Comparison of ENCODE assay signal across 1 cellular context in genomic region chr12:4027412-4027811, GRCh38.
TF ChIP-seq lines count a peak whose summit lies in the region.

No MANE protein-coding gene starts in this region.

TF ChIP-seq in HepG2, 621 proteins besides CTCF, POLR2A, EP300 and RAD21 (continued from another document and continues in another):
- TF ChIP-seq PRDM10 (CRISPR knock-in tag; IDR thresholded peaks at IDR 0.05; ENCODE audit: low read depth) (no peak), NRL (CRISPR knock-in tag; IDR thresholded peaks at IDR 0.05; ENCODE audit: borderline replicate concordance) (no peak), ZNF703 (CRISPR knock-in tag; IDR thresholded peaks at IDR 0.05; ENCODE audit: borderline replicate concordance) (no peak), NR2F6 (IDR thresholded peaks at IDR 0.05) (no peak), NR2F6 (CRISPR knock-in tag; IDR thresholded peaks at IDR 0.05) (no peak), SMC3 (IDR thresholded peaks at IDR 0.05; ENCODE audit: low read length) (no peak), REL (CRISPR knock-in tag; conservative IDR thresholded peaks at IDR 0.05) (no peak), SIN3A (IDR thresholded peaks at IDR 0.05; ENCODE audit: borderline replicate concordance, low read depth, low read length) (no peak), ZSCAN30 (CRISPR knock-in tag; IDR thresholded peaks at IDR 0.05) (no peak), MNT (IDR thresholded peaks at IDR 0.05) (peak; percentile 65), ZBTB38 (CRISPR knock-in tag; IDR thresholded peaks at IDR 0.05) (peak; percentile 94), CREB1 (IDR thresholded peaks at IDR 0.05) (no peak), CREB1 (CRISPR knock-in tag; IDR thresholded peaks at IDR 0.05) (no peak), HNF4A (CRISPR knock-in tag; IDR thresholded peaks at IDR 0.05) (0 out of 2 replicates have a peak, but pooled peaks have one; percentile 23), ZNF607 (CRISPR knock-in tag; IDR thresholded peaks at IDR 0.05; ENCODE audit: borderline replicate concordance) (no peak), ZNF281 (CRISPR knock-in tag; IDR thresholded peaks at IDR 0.05; ENCODE audit: borderline replicate concordance) (peak; percentile 21; the same call in 1 of the 2 replicates), ZNF619 (CRISPR knock-in tag; IDR thresholded peaks at IDR 0.05) (no peak), ZFY (CRISPR knock-in tag; IDR thresholded peaks at IDR 0.05) (no peak), HNRNPK (IDR thresholded peaks at IDR 0.05; ENCODE audit: low read depth, low read length, poor library complexity, severe bottlenecking) (no peak), SAP130 (CRISPR knock-in tag; IDR thresholded peaks at IDR 0.05; ENCODE audit: low read depth) (peak; percentile 57), ZNF547 (CRISPR knock-in tag; IDR thresholded peaks at IDR 0.05) (0 out of 2 replicates have a peak, but pooled peaks have one; percentile 21), TP53 (CRISPR knock-in tag; conservative IDR thresholded peaks at IDR 0.05) (no peak), REPIN1 (CRISPR knock-in tag; IDR thresholded peaks at IDR 0.05; ENCODE audit: borderline replicate concordance, low read depth) (no peak), BORCS8-MEF2B (CRISPR knock-in tag; IDR thresholded peaks at IDR 0.05) (no peak), ZNF354B (CRISPR knock-in tag; IDR thresholded peaks at IDR 0.05) (no peak), NFAT5 (CRISPR knock-in tag; IDR thresholded peaks at IDR 0.05) (no peak), ZNF20 (CRISPR knock-in tag; IDR thresholded peaks at IDR 0.05) (no peak), ZNF724P (CRISPR knock-in tag; IDR thresholded peaks at IDR 0.05; ENCODE audit: borderline replicate concordance) (no peak), ZNF660 (CRISPR knock-in tag; IDR thresholded peaks at IDR 0.05; ENCODE audit: borderline replicate concordance, low read depth) (no peak), ZNF501 (CRISPR knock-in tag; IDR thresholded peaks at IDR 0.05) (no peak), ZNF382 (CRISPR knock-in tag; IDR thresholded peaks at IDR 0.05; ENCODE audit: borderline replicate concordance) (no peak), HDAC1 (CRISPR knock-in tag; IDR thresholded peaks at IDR 0.05) (peak; percentile 46), ZNF484 (CRISPR knock-in tag; IDR thresholded peaks at IDR 0.05; ENCODE audit: borderline replicate concordance, low read depth) (no peak), ZKSCAN5 (CRISPR knock-in tag; IDR thresholded peaks at IDR 0.05) (no peak), DNMT3B (CRISPR knock-in tag; conservative IDR thresholded peaks at IDR 0.05) (no peak), FOXO1 (CRISPR knock-in tag; IDR thresholded peaks at IDR 0.05) (no peak), ZBTB7A (CRISPR knock-in tag; IDR thresholded peaks at IDR 0.05) (no peak), ZNF879 (CRISPR knock-in tag; IDR thresholded peaks at IDR 0.05) (no peak), TGIF2 (CRISPR knock-in tag; IDR thresholded peaks at IDR 0.05) (no peak), ZNF788 (CRISPR knock-in tag; IDR thresholded peaks at IDR 0.05; ENCODE audit: borderline replicate concordance) (0 out of 2 replicates have a peak, but pooled peaks have one; percentile 22), TARDBP (CRISPR knock-in tag; IDR thresholded peaks at IDR 0.05) (no peak), ZFP1 (CRISPR knock-in tag; IDR thresholded peaks at IDR 0.05) (no peak)
- TF ChIP-seq, protein P1, sequence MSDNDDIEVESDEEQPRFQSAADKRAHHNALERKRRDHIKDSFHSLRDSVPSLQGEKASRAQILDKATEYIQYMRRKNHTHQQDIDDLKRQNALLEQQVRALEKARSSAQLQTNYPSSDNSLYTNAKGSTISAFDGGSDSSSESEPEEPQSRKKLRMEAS (IDR thresholded peaks at IDR 0.05): peak; percentile 65
- TF ChIP-seq, protein P2, sequence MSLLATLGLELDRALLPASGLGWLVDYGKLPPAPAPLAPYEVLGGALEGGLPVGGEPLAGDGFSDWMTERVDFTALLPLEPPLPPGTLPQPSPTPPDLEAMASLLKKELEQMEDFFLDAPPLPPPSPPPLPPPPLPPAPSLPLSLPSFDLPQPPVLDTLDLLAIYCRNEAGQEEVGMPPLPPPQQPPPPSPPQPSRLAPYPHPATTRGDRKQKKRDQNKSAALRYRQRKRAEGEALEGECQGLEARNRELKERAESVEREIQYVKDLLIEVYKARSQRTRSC (CRISPR knock-in tag; IDR thresholded peaks at IDR 0.05; ENCODE audit: low read depth): no peak
- TF ChIP-seq, protein P3, sequence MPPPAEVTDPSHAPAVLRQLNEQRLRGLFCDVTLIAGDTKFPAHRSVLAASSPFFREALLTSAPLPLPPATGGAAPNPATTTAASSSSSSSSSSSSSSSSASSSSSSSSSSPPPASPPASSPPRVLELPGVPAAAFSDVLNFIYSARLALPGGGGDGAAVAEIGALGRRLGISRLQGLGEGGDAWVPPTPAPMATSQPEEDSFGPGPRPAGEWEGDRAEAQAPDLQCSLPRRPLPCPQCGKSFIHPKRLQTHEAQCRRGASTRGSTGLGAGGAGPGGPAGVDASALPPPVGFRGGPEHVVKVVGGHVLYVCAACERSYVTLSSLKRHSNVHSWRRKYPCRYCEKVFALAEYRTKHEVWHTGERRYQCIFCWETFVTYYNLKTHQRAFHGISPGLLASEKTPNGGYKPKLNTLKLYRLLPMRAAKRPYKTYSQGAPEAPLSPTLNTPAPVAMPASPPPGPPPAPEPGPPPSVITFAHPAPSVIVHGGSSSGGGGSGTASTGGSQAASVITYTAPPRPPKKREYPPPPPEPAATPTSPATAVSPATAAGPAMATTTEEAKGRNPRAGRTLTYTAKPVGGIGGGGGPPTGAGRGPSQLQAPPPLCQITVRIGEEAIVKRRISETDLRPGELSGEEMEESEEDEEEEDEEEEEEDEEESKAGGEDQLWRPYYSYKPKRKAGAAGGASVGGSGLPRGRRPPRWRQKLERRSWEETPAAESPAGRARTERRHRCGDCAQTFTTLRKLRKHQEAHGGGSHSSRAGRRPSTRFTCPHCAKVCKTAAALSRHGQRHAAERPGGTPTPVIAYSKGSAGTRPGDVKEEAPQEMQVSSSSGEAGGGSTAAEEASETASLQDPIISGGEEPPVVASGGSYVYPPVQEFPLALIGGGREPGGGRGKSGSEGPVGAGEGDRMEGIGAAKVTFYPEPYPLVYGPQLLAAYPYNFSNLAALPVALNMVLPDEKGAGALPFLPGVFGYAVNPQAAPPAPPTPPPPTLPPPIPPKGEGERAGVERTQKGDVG (CRISPR knock-in tag; IDR thresholded peaks at IDR 0.05; ENCODE audit: borderline replicate concordance): peak; percentile 69; the same call in 1 of the 2 replicates
- TF ChIP-seq, protein P4, sequence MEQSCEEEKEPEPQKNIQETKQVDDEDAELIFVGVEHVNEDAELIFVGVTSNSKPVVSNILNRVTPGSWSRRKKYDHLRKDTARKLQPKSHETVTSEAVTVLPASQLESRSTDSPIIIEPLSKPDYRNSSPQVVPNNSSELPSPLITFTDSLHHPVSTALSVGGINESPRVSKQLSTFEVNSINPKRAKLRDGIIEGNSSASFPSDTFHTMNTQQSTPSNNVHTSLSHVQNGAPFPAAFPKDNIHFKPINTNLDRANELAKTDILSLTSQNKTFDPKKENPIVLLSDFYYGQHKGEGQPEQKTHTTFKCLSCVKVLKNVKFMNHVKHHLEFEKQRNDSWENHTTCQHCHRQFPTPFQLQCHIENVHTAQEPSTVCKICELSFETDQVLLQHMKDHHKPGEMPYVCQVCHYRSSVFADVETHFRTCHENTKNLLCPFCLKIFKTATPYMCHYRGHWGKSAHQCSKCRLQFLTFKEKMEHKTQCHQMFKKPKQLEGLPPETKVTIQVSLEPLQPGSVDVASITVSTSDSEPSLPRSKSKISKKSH (CRISPR knock-in tag; IDR thresholded peaks at IDR 0.05; ENCODE audit: borderline replicate concordance): no peak
- TF ChIP-seq, protein P5, sequence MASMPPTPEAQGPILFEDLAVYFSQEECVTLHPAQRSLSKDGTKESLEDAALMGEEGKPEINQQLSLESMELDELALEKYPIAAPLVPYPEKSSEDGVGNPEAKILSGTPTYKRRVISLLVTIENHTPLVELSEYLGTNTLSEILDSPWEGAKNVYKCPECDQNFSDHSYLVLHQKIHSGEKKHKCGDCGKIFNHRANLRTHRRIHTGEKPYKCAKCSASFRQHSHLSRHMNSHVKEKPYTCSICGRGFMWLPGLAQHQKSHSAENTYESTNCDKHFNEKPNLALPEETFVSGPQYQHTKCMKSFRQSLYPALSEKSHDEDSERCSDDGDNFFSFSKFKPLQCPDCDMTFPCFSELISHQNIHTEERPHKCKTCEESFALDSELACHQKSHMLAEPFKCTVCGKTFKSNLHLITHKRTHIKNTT (CRISPR knock-in tag; IDR thresholded peaks at IDR 0.05): no peak
